ENCODE assay signal across 2 cellular contexts in the genomic region with DNA sequence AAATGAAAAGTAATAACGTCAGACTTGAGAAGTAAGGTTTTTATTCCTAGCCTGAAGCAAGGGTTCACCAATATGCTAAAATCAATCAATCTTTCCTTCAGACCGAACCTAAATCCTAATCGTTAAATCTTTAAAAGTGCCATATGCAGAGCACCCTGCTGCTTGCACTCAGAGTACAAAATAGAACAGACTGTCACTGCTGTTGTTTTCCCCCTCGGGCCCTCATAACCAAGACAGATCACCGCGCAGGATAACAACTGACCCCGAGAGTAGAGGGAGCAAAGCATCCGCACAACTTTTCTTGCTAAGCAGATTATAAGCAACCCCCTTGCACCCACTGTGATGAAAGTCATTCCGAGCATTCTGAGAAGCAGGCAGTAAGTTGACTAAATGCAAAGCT.
TF ChIP-seq lines count a peak whose summit lies in the region.

No MANE protein-coding gene starts in this region.

TF ChIP-seq in HepG2, 621 proteins besides CTCF, POLR2A, EP300 and RAD21 (continued from another document):
- TF ChIP-seq, protein P1, sequence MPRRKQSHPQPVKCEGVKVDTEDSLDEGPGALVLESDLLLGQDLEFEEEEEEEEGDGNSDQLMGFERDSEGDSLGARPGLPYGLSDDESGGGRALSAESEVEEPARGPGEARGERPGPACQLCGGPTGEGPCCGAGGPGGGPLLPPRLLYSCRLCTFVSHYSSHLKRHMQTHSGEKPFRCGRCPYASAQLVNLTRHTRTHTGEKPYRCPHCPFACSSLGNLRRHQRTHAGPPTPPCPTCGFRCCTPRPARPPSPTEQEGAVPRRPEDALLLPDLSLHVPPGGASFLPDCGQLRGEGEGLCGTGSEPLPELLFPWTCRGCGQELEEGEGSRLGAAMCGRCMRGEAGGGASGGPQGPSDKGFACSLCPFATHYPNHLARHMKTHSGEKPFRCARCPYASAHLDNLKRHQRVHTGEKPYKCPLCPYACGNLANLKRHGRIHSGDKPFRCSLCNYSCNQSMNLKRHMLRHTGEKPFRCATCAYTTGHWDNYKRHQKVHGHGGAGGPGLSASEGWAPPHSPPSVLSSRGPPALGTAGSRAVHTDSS (CRISPR knock-in tag; conservative IDR thresholded peaks at IDR 0.05): no peak

TF ChIP-seq in neural cell, 6 proteins besides CTCF, POLR2A, EP300 and RAD21:
- TF ChIP-seq REST (IDR thresholded peaks at IDR 0.05; ENCODE audit: borderline replicate concordance) (no peak), EZH2 (IDR thresholded peaks at IDR 0.05; ENCODE audit: borderline replicate concordance, insufficient read depth, low read length, poor library complexity, severe bottlenecking) (no peak), MXI1 (conservative IDR thresholded peaks at IDR 0.05; ENCODE audit: poor library complexity, severe bottlenecking) (no peak), TAF1 (IDR thresholded peaks at IDR 0.05; ENCODE audit: low read depth) (no peak), SMC3 (conservative IDR thresholded peaks at IDR 0.05; ENCODE audit: poor library complexity) (no peak), POLR2AphosphoS5 (IDR thresholded peaks at IDR 0.05) (no peak)
